Comparison of ENCODE assay signal across 1 cellular context in genomic region chr10:125006921-125007391, GRCh38.
TF ChIP-seq lines count a peak whose summit lies in the region.

No MANE protein-coding gene starts in this region.

TF ChIP-seq in HepG2, 621 proteins besides CTCF, POLR2A, EP300 and RAD21 (continued from another document):
- TF ChIP-seq ZBTB10 (CRISPR knock-in tag; IDR thresholded peaks at IDR 0.05; ENCODE audit: borderline replicate concordance), result no peak
- TF ChIP-seq TFAP4 (IDR thresholded peaks at IDR 0.05; ENCODE audit: borderline replicate concordance, low read depth), result no peak
